ENCODE assay signal across 16 cellular contexts in the genomic region with DNA sequence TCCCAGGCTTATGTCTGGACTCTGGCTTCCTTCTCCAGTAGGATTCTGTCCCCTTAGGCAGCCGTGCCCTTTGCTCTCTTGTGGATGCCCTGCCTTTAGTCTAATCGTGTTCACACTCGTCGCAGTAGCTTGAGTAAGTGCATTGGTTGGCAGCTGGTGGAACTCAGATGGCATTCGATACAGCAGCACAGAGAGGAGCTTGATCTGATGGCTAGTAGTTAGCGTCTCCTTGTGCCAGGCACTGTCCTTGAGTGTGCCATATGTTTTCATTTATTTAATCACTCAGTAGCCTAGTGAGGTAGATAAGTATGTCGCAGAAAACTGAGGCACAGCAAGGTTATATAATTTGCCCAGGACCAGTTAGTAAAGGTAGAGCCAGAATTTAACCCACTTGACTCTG.
"Had no signal": no experiment of that assay in that cellular context is flagged by ENCODE, and none has a peak within 500 bp of the region (broad histone marks: within the 10 kb centered on the region; RNA-seq: fewer than 3 reads in every experiment).

No MANE protein-coding gene starts in this region.

- H3K4me3 ChIP-seq: breast epithelium, coronary artery, heart right ventricle, suprapubic skin, transverse colon, vagina had no signal

- H3K36me3 Mint-ChIP-seq: natural killer cell had no signal

- H3K4me1 ChIP-seq: breast epithelium, suprapubic skin, vagina had no signal

- H3K36me3 ChIP-seq: breast epithelium, heart right ventricle, suprapubic skin, transverse colon, vagina had no signal

- H3K27ac Mint-ChIP-seq: activated CD4-positive, alpha-beta T cell treated with anti-CD3 and anti-CD28 coated beads, Interleukin-2, amount 10 ng/mL, durations not matched to agents 24 days and 14 days; activated CD8-positive, alpha-beta T cell treated with anti-CD3 and anti-CD28 coated beads, Interleukin-2, amount 10 ng/mL, durations not matched to agents 7 days and 5 days; activated naive CD4-positive, alpha-beta T cell treated with anti-CD3 and anti-CD28 coated beads for 36 hours; natural killer cell; stimulated activated naive CD8-positive, alpha-beta T cell treated with anti-CD3 and anti-CD28 coated beads, Interleukin-15, Interleukin-2, amounts not matched to agents 100 ng/mL and 50 ng/mL, for 24 hours had no signal

- H3K4me3 Mint-ChIP-seq: activated CD4-positive, alpha-beta T cell treated with anti-CD3 and anti-CD28 coated beads, Interleukin-2, amount 10 ng/mL, durations not matched to agents 24 days and 14 days; activated CD8-positive, alpha-beta T cell treated with anti-CD3 and anti-CD28 coated beads, Interleukin-2, amount 10 ng/mL, durations not matched to agents 7 days and 5 days; activated naive CD4-positive, alpha-beta T cell treated with anti-CD3 and anti-CD28 coated beads for 36 hours; activated T-cell treated with anti-CD3 and anti-CD28 coated beads, Interleukin-2, amount 50 U/mL, for 4 hours; natural killer cell; stimulated activated naive CD8-positive, alpha-beta T cell treated with anti-CD3 and anti-CD28 coated beads, Interleukin-15, Interleukin-2, amounts not matched to agents 100 ng/mL and 50 ng/mL, for 24 hours had no signal

- H3K9me3 Mint-ChIP-seq: activated CD4-positive, alpha-beta T cell treated with anti-CD3 and anti-CD28 coated beads, Interleukin-2, amount 10 ng/mL, durations not matched to agents 24 days and 14 days; activated naive CD4-positive, alpha-beta T cell treated with anti-CD3 and anti-CD28 coated beads for 36 hours; activated T-cell treated with anti-CD3 and anti-CD28 coated beads, Interleukin-2, amount 50 U/mL, for 4 hours; natural killer cell; stimulated activated naive CD8-positive, alpha-beta T cell treated with anti-CD3 and anti-CD28 coated beads, Interleukin-15, Interleukin-2, amounts not matched to agents 100 ng/mL and 50 ng/mL, for 24 hours had no signal

- ATAC-seq: activated CD8-positive, alpha-beta T cell treated with anti-CD3 and anti-CD28 coated beads, Interleukin-2, amount 10 ng/mL, durations not matched to agents 7 days and 5 days; activated T-cell treated with anti-CD3 and anti-CD28 coated beads, Interleukin-2, amount 50 U/mL, for 4 hours; heart right ventricle; natural killer cell had no signal

- H3K27me3 Mint-ChIP-seq: stimulated activated naive CD8-positive, alpha-beta T cell treated with anti-CD3 and anti-CD28 coated beads, Interleukin-15, Interleukin-2, amounts not matched to agents 100 ng/mL and 50 ng/mL, for 24 hours had no signal

- DNase-seq: activated CD4-positive, alpha-beta T cell treated with anti-CD3 and anti-CD28 coated beads, Interleukin-2, amount 10 ng/mL, durations not matched to agents 24 days and 14 days; activated CD8-positive, alpha-beta T cell treated with anti-CD3 and anti-CD28 coated beads, Interleukin-2, amount 10 ng/mL, durations not matched to agents 7 days and 5 days; activated naive CD4-positive, alpha-beta T cell treated with anti-CD3 and anti-CD28 coated beads for 36 hours; activated T-cell treated with anti-CD3 and anti-CD28 coated beads, Interleukin-2, amount 50 U/mL, for 4 hours; anterior cingulate cortex; heart right ventricle; kidney glomerular epithelial cell; natural killer cell; posterior cingulate gyrus; stimulated activated CD4-positive, alpha-beta T cell treated with anti-CD3 and anti-CD28 coated beads, Interleukin-2, amount 100 ng/mL, for 24 hours; transverse colon had no signal

- H3K9me3 ChIP-seq: breast epithelium, heart right ventricle, suprapubic skin, transverse colon, vagina had no signal

- H3K27me3 ChIP-seq: breast epithelium, heart right ventricle, suprapubic skin, transverse colon, vagina had no signal

- H3K27ac ChIP-seq: breast epithelium, coronary artery, heart right ventricle, suprapubic skin, transverse colon, vagina had no signal
